Comparison of ENCODE assay signal across 18 cellular contexts in genomic region chr12:108879615-108880254, GRCh38. TPM values are rescaled to one million over a fixed set of nuclear protein-coding genes. Genes with fewer than 3 reads are reported as not detected.
DNase-seq lines count a peak whose midpoint lies in the region; ATAC-seq, FAIRE-seq and TF ChIP-seq lines count a peak whose summit lies in the region.
"Had no signal": no experiment of that assay in that cellular context is flagged by ENCODE, and none has a peak within 500 bp of the region (broad histone marks: within the 10 kb centered on the region; RNA-seq: fewer than 3 reads in every experiment).

Gene DAO (plus strand): TSS chr12:108880092. CDS start chr12:108885007, 4,915 bp downstream.

- 19% methylated on average over 6 of the region's 16 CpGs for WGBS in HepG2 (ENCODE audit: low lambda C conversion rate)
- 71 to 81% (median 78%) methylated on average over 11 to 16 of the region's 16 CpGs for WGBS in spleen, 5 donors

- FAIRE-seq in HepG2 (lab: Jason Lieb, UNC): peak; percentile 28
- FAIRE-seq: D721Med had no signal

- CTCF ChIA-PET in HepG2 (lab: Yijun Ruan, JAX; ENCODE audit: low intra/inter-chr PET ratio, low total read pairs): no interaction called here

- H4K20me1 ChIP-seq in HepG2 (ENCODE audit: insufficient read depth, low read length): no peaks in the 10 kb centered on the region

- peak within 1 kb of the TSS; percentile 92 for H3K4me2 ChIP-seq in HepG2 (ENCODE audit: low read depth, low read length)
- H3K4me2 ChIP-seq: PC-9 had no signal

- TF ChIP-seq CTCF in HepG2 (CRISPR knock-in tag; IDR thresholded peaks at IDR 0.05) (0 out of 2 replicates have a peak, but pooled peaks have one; percentile 19), spleen (IDR thresholded peaks at IDR 0.05 in 8 of 11, conservative IDR thresholded peaks at IDR 0.05 in 3 of 11) (no peak)

- H3K27me3 ChIP-seq in HepG2 (ENCODE audit: control insufficient read depth in 1 of 2, insufficient read depth in 2 of 2, low read length in 2 of 2): no peaks in the 10 kb centered on the region
- no peaks in the 10 kb centered on the region for H3K27me3 ChIP-seq in spleen (replicated peaks in 1 of 7)
- H3K27me3 ChIP-seq in MG63: no peaks in the 10 kb centered on the region

- no TSS peak for BruUV-seq in HepG2 (replicated peaks; lab: Mats Ljungman, UMichigan)

- ATAC-seq in HepG2: peak; percentile 96
- no peak for ATAC-seq in HG02759 (IDR thresholded peaks at IDR 0.05; ENCODE audit: unreplicated experiment)
- ATAC-seq: CD8-positive, alpha-beta T cell had no signal

- no peak for TF ChIP-seq POLR2A in HepG2 (IDR thresholded peaks at IDR 0.05; ENCODE audit: insufficient read depth in 1 of 2, low read depth in 2 of 2, low read length in 2 of 2)
- no peak for TF ChIP-seq POLR2A in spleen (IDR thresholded peaks at IDR 0.05)

- no peak for TF ChIP-seq RAD21 in HepG2 (CRISPR knock-in tag; IDR thresholded peaks at IDR 0.05)

- H2AFZ ChIP-seq in HepG2 (ENCODE audit: low read length): peak within 1 kb of the TSS; percentile 68
- H2AFZ ChIP-seq: PC-9 had no signal

- H3K9me3 ChIP-seq in HepG2 (ENCODE audit: low read length) (no peaks in the 10 kb centered on the region), spleen (peaks cover 0 to 4% (median 0%) of the 10 kb centered on the region in 8 donors), MG63 (no peaks in the 10 kb centered on the region)

- H3K36me3 ChIP-seq in HepG2 (replicated peaks in 1 of 2; ENCODE audit: control insufficient read depth in 1 of 2, insufficient read depth in 2 of 2, low read length in 2 of 2) (no peaks in the 10 kb centered on the region), spleen (no peaks in the 10 kb centered on the region), MG63 (no peaks in the 10 kb centered on the region)

- peak; percentile 57 for DNase-seq in HuH-7 (ENCODE audit: low spot score)
- peak; percentile 32 for DNase-seq in cerebellum (ENCODE audit: low spot score)
- DNase-seq in HepG2 (ENCODE audit: low spot score): peak; percentile 43
- peak; percentile 42 for DNase-seq in spleen
- DNase-seq in HT-29 (ENCODE audit: low spot score): no peak
- DNase-seq in MG63: no peak
- no peak for DNase-seq in T1000 (lab: John Stamatoyannopoulos, UW)
- DNase-seq: CD8-positive, alpha-beta T cell; DMS79 treated with DMSO at 0.1 percent for 48 hours; GDM1; NCI-H1436 treated with DMSO at 0.1 percent for 48 hours; NCI-H2081; NCI-H524; PC-9 had no signal

- intact Hi-C loops in HepG2 (cut with micrococcal nuclease; ENCODE audit: unreplicated experiment): loop anchor here (5.0 kb wide), 1 partner anchor 218 kb away; the partner anchor contains the start of gene UNG
- intact Hi-C loops in spleen (cut with DNase I; ENCODE audit: low total_unique reads): no loop called here

- in situ Hi-C loops in HepG2 (cut with HindIII; ENCODE audit: extremely low pct_ligation_motif_present, low pct_unique_long_range_greater_than_20kb): loop anchor here (10.0 kb wide), 1 partner anchor 215 kb away; the partner anchor contains the start of genes ALKBH2 and UNG

- no peaks in the 10 kb centered on the region for H3K79me2 ChIP-seq in HepG2 (ENCODE audit: insufficient read depth, low read length)

- POLR2A ChIA-PET in HepG2 (lab: Yijun Ruan, JAX): no interaction called here

- TF ChIP-seq EP300 in HepG2 (IDR thresholded peaks at IDR 0.05; ENCODE audit: low read depth in 2 of 2, low read length in 2 of 2): no peak
- TF ChIP-seq EP300 in HepG2 (CRISPR knock-in tag; IDR thresholded peaks at IDR 0.05; ENCODE audit: borderline replicate concordance): no peak

- H3K9ac ChIP-seq in HepG2 (ENCODE audit: insufficient read depth, low read depth, low read length): peak within 1 kb of the TSS; percentile 40; the same call in 1 of the 2 replicates

- H3K27ac ChIP-seq in HepG2 (ENCODE audit: extremely low read length, insufficient read depth, low read length): peak within 1 kb of the TSS; percentile 35
- no peak within 1 kb of the TSS for H3K27ac ChIP-seq in spleen
- H3K27ac ChIP-seq: PC-9 had no signal

- H3K4me3 ChIP-seq in HepG2 (replicated peaks in 1 of 3; ENCODE audit: insufficient read depth in 1 of 3, low read depth in 2 of 3, low read length in 3 of 3) (peak within 1 kb of the TSS; percentile 35 to 72 (median 46)), spleen (no peak within 1 kb of the TSS), MG63 (no peak within 1 kb of the TSS)
- H3K4me3 ChIP-seq: PC-9 had no signal

- H3K4me1 ChIP-seq in HepG2 (ENCODE audit: insufficient read depth, low read length) (peaks cover 23% of the 10 kb centered on the region), spleen (peaks cover 0 to 9% (median 2%) of the 10 kb centered on the region in 6 donors)

TF ChIP-seq in HepG2, 621 proteins besides CTCF, POLR2A, EP300 and RAD21 (continues in another document):
- TF ChIP-seq DPF2 (CRISPR knock-in tag; IDR thresholded peaks at IDR 0.05; ENCODE audit: borderline replicate concordance, low read depth): peak; percentile 49; the same call in 1 of the 2 replicates
- peak; percentile 65; the same call in 1 of the 2 replicates for TF ChIP-seq SAP130 (CRISPR knock-in tag; IDR thresholded peaks at IDR 0.05; ENCODE audit: low read depth)
- TF ChIP-seq ZNF619 (CRISPR knock-in tag; IDR thresholded peaks at IDR 0.05): 0 out of 2 replicates have a peak, but pooled peaks have one; percentile 31
- peak; percentile 100 for TF ChIP-seq ZNF549 (CRISPR knock-in tag; IDR thresholded peaks at IDR 0.05)
- 0 out of 2 replicates have a peak, but pooled peaks have one; percentile 64 for TF ChIP-seq ZNF556 (CRISPR knock-in tag; IDR thresholded peaks at IDR 0.05; ENCODE audit: borderline replicate concordance)
- TF ChIP-seq ZNF772 (CRISPR knock-in tag; IDR thresholded peaks at IDR 0.05): 0 out of 2 replicates have a peak, but pooled peaks have one; percentile 66
- TF ChIP-seq ZNF792 (CRISPR knock-in tag; IDR thresholded peaks at IDR 0.05): 0 out of 2 replicates have a peak, but pooled peaks have one; percentile 26
- 0 out of 2 replicates have a peak, but pooled peaks have one; percentile 56 for TF ChIP-seq ZNF761 (CRISPR knock-in tag; conservative IDR thresholded peaks at IDR 0.05)
- peak; percentile 93 for TF ChIP-seq HNF4A (CRISPR knock-in tag; IDR thresholded peaks at IDR 0.05)
- TF ChIP-seq HNF1B (CRISPR knock-in tag; IDR thresholded peaks at IDR 0.05): peak; percentile 61; the same call in 1 of the 2 replicates
- TF ChIP-seq NONO (IDR thresholded peaks at IDR 0.05): no peak
- TF ChIP-seq NONO (CRISPR knock-in tag; conservative IDR thresholded peaks at IDR 0.05): 0 out of 2 replicates have a peak, but pooled peaks have one; percentile 26
- TF ChIP-seq POLR2AphosphoS5 (IDR thresholded peaks at IDR 0.05; ENCODE audit: low read depth, low read length): peak; percentile 36; the same call in 1 of the 2 replicates
- no peak for TF ChIP-seq GPN1 (CRISPR knock-in tag; IDR thresholded peaks at IDR 0.05; ENCODE audit: borderline replicate concordance)
- TF ChIP-seq ZNF607 (CRISPR knock-in tag; IDR thresholded peaks at IDR 0.05; ENCODE audit: borderline replicate concordance): 0 out of 2 replicates have a peak, but pooled peaks have one; percentile 28
- peak; percentile 61 for TF ChIP-seq HDAC1 (CRISPR knock-in tag; IDR thresholded peaks at IDR 0.05)
- TF ChIP-seq XRCC5 (optimal IDR thresholded peaks at IDR 0.05; ENCODE audit: low read length): peak; percentile 62

RNA-seq across cellular contexts. Expression of gene DAO, which starts in this region (rescaled TPM):
- not detected for total RNA-seq in cerebellum
- total RNA-seq in HepG2 (2016; rRNA removed; fragmentation: Illumina TruSeq; extraction: Trizol): 0.82 and 1.1 TPM in 2 replicates
- 0.44 and 0.51 TPM in 2 replicates for total RNA-seq in HepG2 (2016; cell fraction: cytosol; rRNA removed; fragmentation: Illumina TruSeq; extraction: Trizol; ENCODE audit: low read depth)
- 0.97 and 2.2 TPM in 2 replicates for total RNA-seq in HepG2 (2016; cell fraction: insoluble cytoplasmic fraction; rRNA removed; fragmentation: Illumina TruSeq; extraction: Trizol)
- total RNA-seq in HepG2 (2016; cell fraction: membrane; rRNA removed; fragmentation: Illumina TruSeq; extraction: Trizol): 0.79 and 1.1 TPM in 2 replicates
- 1.0 and 1.2 TPM in 2 replicates for total RNA-seq in HepG2 (2016; cell fraction: nucleus; rRNA removed; fragmentation: Illumina TruSeq; extraction: Trizol)
- polyA plus RNA-seq in HepG2 (2011; rRNA removed): 0.34 and 0.48 TPM in 2 replicates
- polyA plus RNA-seq in HepG2 (2011; cell fraction: cytosol; rRNA removed): 0.64 and 0.65 TPM in 2 replicates
- polyA plus RNA-seq in HepG2 (2011; cell fraction: nucleus; rRNA removed): 0.48 and 0.59 TPM in 2 replicates
- 0.23 and 0.43 TPM in 2 replicates for polyA plus RNA-seq in HepG2 (2012)
- 0.54 and 0.55 TPM in 2 replicates for polyA plus RNA-seq in HepG2 (2016; cell fraction: cytosol; fragmentation: Illumina TruSeq; extraction: Trizol; ENCODE audit: low read depth)
- polyA plus RNA-seq in HepG2 (2016; cell fraction: insoluble cytoplasmic fraction; fragmentation: Illumina TruSeq; extraction: Trizol; ENCODE audit: low read depth): 1.6 and 1.7 TPM in 2 replicates
- 0.45 and 0.80 TPM in 2 replicates for polyA plus RNA-seq in HepG2 (2016; cell fraction: membrane; fragmentation: Illumina TruSeq; extraction: Trizol; ENCODE audit: low read depth)
- 1.6 and 1.7 TPM in 2 replicates for polyA plus RNA-seq in HepG2 (2016; cell fraction: nucleus; fragmentation: Illumina TruSeq; extraction: Trizol; ENCODE audit: insufficient read depth, low read depth)
- 0.68 TPM in 1 of 2 replicates, not detected in the other for polyA minus RNA-seq in HepG2 (2011; rRNA and poly(A)+ RNA removed; ENCODE audit: low replicate concordance)
- polyA minus RNA-seq in HepG2 (2011; cell fraction: cytosol; rRNA and poly(A)+ RNA removed): not detected in 2 replicates
- polyA minus RNA-seq in HepG2 (2011; cell fraction: nucleus; rRNA and poly(A)+ RNA removed): 0.52 TPM in 1 of 2 replicates, not detected in the other
- total RNA-seq in spleen: under 1 TPM in 1 of 7 donors, not detected in 6; 0.42 TPM
- not detected for polyA plus RNA-seq in spleen
- not detected in 2 replicates for total RNA-seq in HT-29 (2014; rRNA removed; shearing (Covaris generic))
- not detected in 2 replicates for total RNA-seq in MG63 (2014; rRNA removed; shearing (Covaris generic); ENCODE audit: low replicate concordance)
- total RNA-seq: A673; CD8-positive, alpha-beta T cell; PC-9 had no signal
- polyA plus RNA-seq: IgD-negative memory B cell had no signal

Comparison
In these comparisons a context has a peak if more than half of its experiments do, and no peak if none do; other contexts are left out.
1. Peak in DNase-seq in cerebellum; RNA of the gene not detected or under 1 TPM.
2. Peak in DNase-seq in spleen; RNA of the gene not detected or under 1 TPM.
3. DNase-seq: peak in HuH-7 (single experiment) and HepG2 (single experiment); none in HT-29 (single experiment), MG63 (single experiment) and T1000 (single experiment).
4. H3K4me3 ChIP-seq: peak in HepG2 (3 of 3); none in spleen (0 of 8) and MG63 (single experiment).